ENCODE assay signal across 13 cellular contexts in the genomic region with DNA sequence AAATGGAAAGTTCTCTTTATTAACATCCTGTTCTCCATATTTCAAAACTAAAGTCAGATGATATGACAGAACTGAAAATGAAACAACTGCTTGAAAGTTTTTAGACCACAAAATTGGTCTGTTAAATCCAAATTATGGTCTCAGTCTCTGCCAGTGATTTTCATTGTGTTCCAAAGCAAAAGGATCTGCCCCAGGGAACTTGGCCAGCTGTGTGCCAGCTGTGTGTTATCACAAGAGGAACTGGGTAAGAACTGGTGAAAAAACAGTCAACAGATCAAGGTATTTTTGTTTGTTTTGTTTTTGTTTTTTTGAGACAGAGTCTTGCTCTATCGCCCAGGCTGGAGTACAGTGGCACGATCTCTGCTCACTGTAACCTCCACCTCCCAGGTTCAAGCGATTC.
A peak's percentile ranks its signal among the peaks of the same experiment; 100 is the strongest.
DNase-seq lines count a peak whose midpoint lies in the region; ATAC-seq lines count a peak whose summit lies in the region.
"Had no signal": no experiment of that assay in that cellular context is flagged by ENCODE, and none has a peak within 500 bp of the region (broad histone marks: within the 10 kb centered on the region; RNA-seq: fewer than 3 reads in every experiment).

No MANE protein-coding gene starts in this region.

- peak; percentile 5 for DNase-seq in left kidney (ENCODE audit: low read depth, low spot score)
- DNase-seq in posterior vena cava (ENCODE audit: low spot score): no peak
- DNase-seq in NCI-H1930 (lab: John Stamatoyannopoulos, UW): no peak
- DNase-seq in stimulated activated CD8-positive, alpha-beta memory T cell treated with anti-CD3 and anti-CD28 coated beads, Interleukin-4, amount 100 ng/mL, for 48 hours: no peak
- no peak for DNase-seq in stimulated activated naive CD4-positive, alpha-beta T cell (lab: John Stamatoyannopoulos, UW)
- DNase-seq: activated CD4-positive, alpha-beta memory T cell treated with anti-CD3 and anti-CD28 coated beads, Interleukin-2, amount 10 ng/mL, durations not matched to agents 7 days and 5 days; adrenal gland; H7; NCI-H526 treated with DMSO at 0.1 percent for 48 hours; SW 1271 had no signal

- intact Hi-C loops in posterior vena cava (cut with DNase I): no loop called here

- peak; percentile 69 for ATAC-seq in GM18867 (IDR thresholded peaks at IDR 0.05; ENCODE audit: unreplicated experiment)
- ATAC-seq in GM21529 (IDR thresholded peaks at IDR 0.05; ENCODE audit: unreplicated experiment): peak; percentile 79
- ATAC-seq in HG03159 (IDR thresholded peaks at IDR 0.05; ENCODE audit: unreplicated experiment): peak; percentile 70
